Comparison of ENCODE assay signal across 19 cellular contexts in genomic region chr17:4407216-4407615, GRCh38. TPM values are rescaled to one million over a fixed set of nuclear protein-coding genes. Genes with fewer than 3 reads are reported as not detected.
DNase-seq lines count a peak whose midpoint lies in the region; ATAC-seq and TF ChIP-seq lines count a peak whose summit lies in the region.
"Had no signal": no experiment of that assay in that cellular context is flagged by ENCODE, and none has a peak within 500 bp of the region (broad histone marks: within the 10 kb centered on the region; RNA-seq: fewer than 3 reads in every experiment).

No MANE protein-coding gene starts in this region.

- DNase-seq in ELR (ENCODE audit: low read depth): peak; percentile 26
- peak; percentile 59 for DNase-seq in M059J (ENCODE audit: low read depth)
- peak; percentile 75 for DNase-seq in epithelial cell of esophagus (ENCODE audit: low read depth)
- peak; percentile 87 for DNase-seq in mesendoderm
- DNase-seq in progenitor cell of endocrine pancreas (ENCODE audit: low spot score, unreplicated experiment): no peak
- DNase-seq: CD4-positive, alpha-beta T cell; H7; KBM-7; MV-4-11; NCI-H187; NCI-H2107; NCI-H446 treated with DMSO at 0.1 percent for 48 hours; OCI-M1 had no signal

- H2BK15ac ChIP-seq in mesendoderm (replicated peaks; ENCODE audit: low read depth): no peak overlapping the region

- H4K5ac ChIP-seq in mesendoderm (ENCODE audit: low read length): no peak overlapping the region

- H3K27me3 Mint-ChIP-seq in progenitor cell of endocrine pancreas: no peaks in the 10 kb centered on the region
- H3K27me3 Mint-ChIP-seq: CD4-positive, alpha-beta T cell had no signal

- H3K23ac ChIP-seq in mesendoderm (ENCODE audit: low read length): no peak overlapping the region

- no peak overlapping the region for H3K27ac Mint-ChIP-seq in progenitor cell of endocrine pancreas
- H3K27ac Mint-ChIP-seq: CD4-positive, alpha-beta T cell had no signal

- no peak overlapping the region for H3K18ac ChIP-seq in mesendoderm (ENCODE audit: low read length)

- no peak overlapping the region for H2AK5ac ChIP-seq in mesendoderm (ENCODE audit: low read length)

- no peak overlapping the region for H3K4me2 ChIP-seq in mesendoderm (ENCODE audit: low read length)
- H3K4me2 ChIP-seq: A549 had no signal

- no CpG with 5 or more reads among the region's 7 CpGs for WGBS in mesendoderm (ENCODE audit: extremely low coverage, insufficient coverage, low lambda C conversion rate)

- no peak for TF ChIP-seq CTCF in epithelial cell of esophagus (IDR thresholded peaks at IDR 0.05; ENCODE audit: insufficient read depth, low read depth, low read length, missing control alignments)
- no peak for TF ChIP-seq CTCF in progenitor cell of endocrine pancreas (IDR thresholded peaks at IDR 0.05; ENCODE audit: unreplicated experiment)

- H3K36me3 Mint-ChIP-seq in progenitor cell of endocrine pancreas (ENCODE audit: insufficient read depth): no peaks in the 10 kb centered on the region

- H3K4me1 Mint-ChIP-seq in progenitor cell of endocrine pancreas (ENCODE audit: low read depth): peaks cover 2% of the 10 kb centered on the region

- H3K4me3 ChIP-seq in epithelial cell of esophagus (ENCODE audit: low read length) (no peak overlapping the region), mesendoderm (ENCODE audit: low read length) (no peak overlapping the region)
- H3K4me3 ChIP-seq: A549, SK-N-MC had no signal

- no peak for ATAC-seq in HG03442 (IDR thresholded peaks at IDR 0.05; ENCODE audit: unreplicated experiment)
- no peak for ATAC-seq in HG03280 (IDR thresholded peaks at IDR 0.05; ENCODE audit: unreplicated experiment)
- ATAC-seq: A549 had no signal

- H3K9me3 Mint-ChIP-seq in progenitor cell of endocrine pancreas (ENCODE audit: low read depth): no peaks in the 10 kb centered on the region
- H3K9me3 Mint-ChIP-seq: CD4-positive, alpha-beta T cell had no signal

- no peak overlapping the region for H4K8ac ChIP-seq in mesendoderm (ENCODE audit: low read depth, low read length)

- H3K4ac ChIP-seq in mesendoderm (ENCODE audit: low read depth, low read length): no peak overlapping the region

- no peaks in the 10 kb centered on the region for H3K36me3 ChIP-seq in mesendoderm (ENCODE audit: control insufficient read depth, insufficient read depth, low read length)

- no peak overlapping the region for H2BK120ac ChIP-seq in mesendoderm (ENCODE audit: low read depth, low read length)

- H3K79me1 ChIP-seq in mesendoderm (ENCODE audit: low read length): no peaks in the 10 kb centered on the region

- H3K9ac ChIP-seq in mesendoderm (ENCODE audit: low read length): no peak overlapping the region

- no peaks in the 10 kb centered on the region for H3K4me1 ChIP-seq in mesendoderm (ENCODE audit: control insufficient read depth, low read depth, low read length)
- H3K4me1 ChIP-seq: A549, Caco-2 had no signal

- no peak overlapping the region for H3K27ac ChIP-seq in mesendoderm (ENCODE audit: low read depth, low read length)
- H3K27ac ChIP-seq: A549, SK-N-MC had no signal

- H2BK5ac ChIP-seq in mesendoderm (ENCODE audit: low read length): no peak overlapping the region

- no peaks in the 10 kb centered on the region for H3K27me3 ChIP-seq in mesendoderm (ENCODE audit: insufficient read depth, low read length, poor library complexity)

- H3K79me2 ChIP-seq in mesendoderm (ENCODE audit: control insufficient read depth, insufficient read depth, low read length): no peaks in the 10 kb centered on the region

- no peak overlapping the region for H3K56ac ChIP-seq in mesendoderm (ENCODE audit: low read length)

- no peak overlapping the region for H3K4me3 Mint-ChIP-seq in progenitor cell of endocrine pancreas (ENCODE audit: low read depth)
- H3K4me3 Mint-ChIP-seq: CD4-positive, alpha-beta T cell had no signal

RNA-seq across cellular contexts. Expression of gene SPNS3, which starts 26.5 kb away (rescaled TPM):
- 0.05 TPM in 1 of 2 replicates, not detected in the other for total RNA-seq in M059J (2014; rRNA removed; shearing (Covaris generic))
- polyA plus RNA-seq in mesendoderm (2013, experiment 1 of 2): 0.10 TPM
- polyA plus RNA-seq in mesendoderm (2013, experiment 2 of 2): 0.06 TPM
- not detected in 2 replicates for total RNA-seq in progenitor cell of endocrine pancreas
- total RNA-seq: Caco-2, H7 had no signal
- polyA plus RNA-seq: A549, BJ had no signal

RNA-seq across cellular contexts. Expression of gene UBE2G1, which starts 40.7 kb away (rescaled TPM):
- 50.2 and 63.0 TPM in 2 replicates for total RNA-seq in M059J (2014; rRNA removed; shearing (Covaris generic))
- 88.0 TPM for polyA plus RNA-seq in mesendoderm (2013, experiment 1 of 2)
- 89.9 TPM for polyA plus RNA-seq in mesendoderm (2013, experiment 2 of 2)
- total RNA-seq in progenitor cell of endocrine pancreas: 82.6 and 87.8 TPM in 2 replicates
